Comparison of ENCODE assay signal across 18 cellular contexts in genomic region chr9:93200989-93201339, GRCh38. TPM values are rescaled to one million over a fixed set of nuclear protein-coding genes. Genes with fewer than 3 reads are reported as not detected.
A peak's percentile ranks its signal among the peaks of the same experiment; 100 is the strongest.
DNase-seq lines count a peak whose midpoint lies in the region; ATAC-seq, FAIRE-seq and TF ChIP-seq lines count a peak whose summit lies in the region.
"Had no signal": no experiment of that assay in that cellular context is flagged by ENCODE, and none has a peak within 500 bp of the region (broad histone marks: within the 10 kb centered on the region; RNA-seq: fewer than 3 reads in every experiment).

No MANE protein-coding gene starts in this region.

- TF ChIP-seq CTCF in K562 (IDR thresholded peaks at IDR 0.05 in 2 of 3, conservative IDR thresholded peaks at IDR 0.05 in 1 of 3; ENCODE audit: insufficient read depth in 2 of 3, low read depth in 1 of 3, low read length in 3 of 3) = no peak
- no peak for TF ChIP-seq CTCF in sigmoid colon (IDR thresholded peaks at IDR 0.05)
- no peak for TF ChIP-seq CTCF in GM10266 (IDR thresholded peaks at IDR 0.05; ENCODE audit: control insufficient read depth, insufficient read depth, low read depth, missing control alignments)

- peak; percentile 50 for ATAC-seq in K562
- no peak for ATAC-seq in GM21786 (IDR thresholded peaks at IDR 0.05; ENCODE audit: unreplicated experiment)
- ATAC-seq: activated CD8-positive, alpha-beta T cell treated with anti-CD3 and anti-CD28 coated beads, Interleukin-2, amount 10 ng/mL, durations not matched to agents 7 days and 5 days had no signal

- H3K9me3 ChIP-seq in K562 (replicated peaks; ENCODE audit: control insufficient read depth, insufficient read depth, low read depth, low read length) (no peaks in the 10 kb centered on the region), sigmoid colon (no peaks in the 10 kb centered on the region)
- H3K9me3 ChIP-seq: MG63, tibial artery had no signal

- H3K27me3 ChIP-seq in K562 (ENCODE audit: control insufficient read depth in 2 of 2, insufficient read depth in 2 of 2, low read length in 2 of 2) (peaks cover 0 to 34% of the 10 kb centered on the region in 2 experiments; a peak in 2 of 5 replicates), layer of hippocampus (ENCODE audit: control insufficient read depth, insufficient read depth, low read length) (no peaks in the 10 kb centered on the region), sigmoid colon (no peaks in the 10 kb centered on the region)
- H3K27me3 ChIP-seq: MG63, tibial artery had no signal

- H3K27ac ChIP-seq in K562 (ENCODE audit: extremely low read depth, low read depth, low read length) (no peak overlapping the region), layer of hippocampus (ENCODE audit: low read depth, low read length) (peak overlapping the region; percentile 74), sigmoid colon (peak overlapping the region; percentile 77 to 86 (median 84))
- H3K27ac ChIP-seq: tibial artery had no signal

- FAIRE-seq in K562 (lab: Jason Lieb, UNC) = no peak
- FAIRE-seq: astrocyte, TTC549 had no signal

- POLR2A ChIA-PET in K562 (lab: Yijun Ruan, JAX) = no interaction called here

- WGBS in K562 (ENCODE audit: insufficient coverage, low coverage, missing lambda C conversion rate) = 4% methylated on average over 3 of the region's 5 CpGs
- 32 to 75% methylated on average over 5 of the region's 5 CpGs for WGBS in sigmoid colon, 2 donors

- no peak overlapping the region for H2AFZ ChIP-seq in K562 (ENCODE audit: low read depth, low read length)

- H3K79me2 ChIP-seq in K562 (ENCODE audit: control insufficient read depth, insufficient read depth, low read length) = no peaks in the 10 kb centered on the region

- H4K20me1 ChIP-seq in K562 (replicated peaks; ENCODE audit: control insufficient read depth, insufficient read depth, low read length) = peaks cover 15% of the 10 kb centered on the region; the same call in 1 of the 2 replicates

- BruUV-seq in K562 (replicated peaks; lab: Mats Ljungman, UMichigan) = no TSS peak

- H3K9me1 ChIP-seq in K562 (ENCODE audit: control insufficient read depth, insufficient read depth, low read length) = peaks cover 4% of the 10 kb centered on the region

- TF ChIP-seq EP300 in K562 (IDR thresholded peaks at IDR 0.05; ENCODE audit: low read length) (no peak), sigmoid colon (IDR thresholded peaks at IDR 0.05) (no peak)

- intact Hi-C loops in K562 (cut with micrococcal nuclease) (no loop called here), sigmoid colon (cut with DNase I) (no loop called here)

- no peak overlapping the region for H3K4me3 ChIP-seq in K562
- H3K4me3 ChIP-seq in sigmoid colon = no peak overlapping the region
- H3K4me3 ChIP-seq: MG63, tibial artery had no signal

- no peaks in the 10 kb centered on the region for H3K36me3 ChIP-seq in K562 (ENCODE audit: control insufficient read depth, insufficient read depth, low read length)
- no peaks in the 10 kb centered on the region for H3K36me3 ChIP-seq in sigmoid colon
- H3K36me3 ChIP-seq: MG63, tibial artery had no signal

- DNase-seq in NCI-H69 (lab: John Stamatoyannopoulos, UW) = peak; percentile 40
- no peak for DNase-seq in K562 (ENCODE audit: extremely low read depth in 1 of 4, low spot score in 3 of 4)
- DNase-seq in sigmoid colon = no peak
- DNase-seq in NCI-H226 = no peak
- no peak for DNase-seq in GM10266 (ENCODE audit: extremely low spot score)
- DNase-seq: activated CD8-positive, alpha-beta T cell treated with anti-CD3 and anti-CD28 coated beads, Interleukin-2, amount 10 ng/mL, durations not matched to agents 7 days and 5 days; activated gamma-delta T cell treated with Interleukin-2 at 50 U/mL for 16 hours; effector CD8-positive, alpha-beta T cell; foreskin fibroblast; MG63; SIG-M5; stimulated activated CD4-positive, alpha-beta T cell treated with anti-CD3 and anti-CD28 coated beads, Interleukin-1b, Interleukin-23, amount 100 ng/mL, for 48 hours; tibial artery had no signal

- in situ Hi-C loops in K562 (cut with MboI) = no loop called here

- H3K4me2 ChIP-seq in K562 (ENCODE audit: insufficient read depth, low read length) = no peak overlapping the region

- peak overlapping the region in 1 of 2 experiments; percentile 23; a peak in 1 of 4 replicates for H3K9ac ChIP-seq in K562 (ENCODE audit: insufficient read depth in 1 of 2, low read depth in 2 of 2, low read length in 2 of 2)

- CTCF ChIA-PET in K562 (lab: Yijun Ruan, JAX; ENCODE audit: low intra/inter-chr PET ratio) = no interaction called here

- TF ChIP-seq RAD21 in K562 (CRISPR knock-in tag; conservative IDR thresholded peaks at IDR 0.05 in 1 of 2, IDR thresholded peaks at IDR 0.05 in 1 of 2) = no peak

- H3K4me1 ChIP-seq in K562 (replicated peaks in 1 of 2; ENCODE audit: control insufficient read depth in 2 of 2, insufficient read depth in 2 of 2, low read length in 2 of 2) (peaks cover 0 to 29% of the 10 kb centered on the region in 2 experiments; a peak in 4 of 5 replicates), sigmoid colon (peaks cover 0 to 88% (median 79%) of the 10 kb centered on the region in 4 donors)

- no peak for TF ChIP-seq POLR2A in K562 (conservative IDR thresholded peaks at IDR 0.05)
- TF ChIP-seq POLR2A in sigmoid colon (IDR thresholded peaks at IDR 0.05) = no peak

TF ChIP-seq in K562, 482 proteins besides CTCF, POLR2A, EP300 and RAD21:
- no peak for TF ChIP-seq ZNF512 (tag; IDR thresholded peaks at IDR 0.05)
- TF ChIP-seq NR2C2 (CRISPR knock-in tag; IDR thresholded peaks at IDR 0.05) = no peak
- no peak for TF ChIP-seq NR2C2 (tag; IDR thresholded peaks at IDR 0.05)
- TF ChIP-seq ZNF584 (CRISPR knock-in tag; IDR thresholded peaks at IDR 0.05; ENCODE audit: low read depth) = no peak
- no peak for TF ChIP-seq SIN3B (IDR thresholded peaks at IDR 0.05; ENCODE audit: low read depth)
- TF ChIP-seq ZC3H11A (IDR thresholded peaks at IDR 0.05; ENCODE audit: low read depth, low read length) = no peak
- no peak for TF ChIP-seq COPS2 (conservative IDR thresholded peaks at IDR 0.05)
- no peak for TF ChIP-seq DMBX1 (CRISPR knock-in tag; IDR thresholded peaks at IDR 0.05; ENCODE audit: borderline replicate concordance)
- no peak for TF ChIP-seq ZKSCAN8 (CRISPR knock-in tag; IDR thresholded peaks at IDR 0.05)
- TF ChIP-seq POLR3G (IDR thresholded peaks at IDR 0.05; ENCODE audit: extremely low read depth, insufficient read length, insufficient replicate concordance) = no peak
- TF ChIP-seq ZNF436 (CRISPR knock-in tag; IDR thresholded peaks at IDR 0.05) = no peak
- TF ChIP-seq CCNT2 (IDR thresholded peaks at IDR 0.05; ENCODE audit: borderline replicate concordance, extremely low read depth, insufficient read length, low read depth, low read length) = no peak
- TF ChIP-seq TAF1 (IDR thresholded peaks at IDR 0.05; ENCODE audit: control insufficient read depth, extremely low read depth, insufficient read depth, low read length, severe bottlenecking) = no peak
- no peak for TF ChIP-seq USF1 (CRISPR knock-in tag; IDR thresholded peaks at IDR 0.05)

RNA-seq across cellular contexts. Expression of gene WNK2, which starts 17.0 kb away (rescaled TPM):
- 5.1 and 9.4 TPM in 2 replicates for total RNA-seq in K562 (2011; cell fraction: chromatin; rRNA removed; ENCODE audit: low replicate concordance)
- total RNA-seq in K562 (2011; cell fraction: nucleolus; rRNA removed) = 1.5 and 1.6 TPM in 2 replicates
- total RNA-seq in K562 (2011; cell fraction: nucleoplasm; rRNA removed) = 4.0 and 4.5 TPM in 2 replicates
- total RNA-seq in K562 (2014; rRNA removed) (0.64 and 1.9 TPM in 2 replicates), K562 (2014; rRNA removed; fragmentation: Illumina TruSeq; extraction: Trizol) (0.36 and 0.41 TPM in 2 replicates), K562 (2015; rRNA removed; fragmentation: Illumina TruSeq; extraction: Trizol) (0.40 and 0.60 TPM in 2 replicates), K562 (2021) (3.3 TPM in 2 replicates), sigmoid colon (10 to 100 TPM; 16.0 to 95.8 (median 29.0) TPM)
- polyA plus RNA-seq in K562 (2011; rRNA removed) (0.28 and 0.45 TPM in 2 replicates), K562 (2014; fragmentation: Illumina TruSeq; extraction: Trizol) (0.73 and 1.7 TPM in 2 replicates), K562 (2014; fragmentation: Nextera tagmentation; extraction: Ambion mirVana) (not detected), K562 (2014; rRNA removed) (1.4 and 1.8 TPM in 2 replicates), sigmoid colon (10 to 100 TPM; 12.6 to 80.1 (median 19.0) TPM)
- 0.15 and 0.75 TPM in 2 replicates for polyA plus RNA-seq in K562 (2011; cell fraction: cytosol; rRNA removed)
- 0.73 and 2.4 TPM in 2 replicates for polyA plus RNA-seq in K562 (2011; cell fraction: nucleus; rRNA removed)
- 1.9 and 2.2 TPM in 2 replicates for polyA plus RNA-seq in K562 (2012)
- polyA minus RNA-seq in K562 (2011; rRNA and poly(A)+ RNA removed) = 0.27 and 0.77 TPM in 2 replicates
- 0.67 TPM in 1 of 2 replicates, not detected in the other for polyA minus RNA-seq in K562 (2011; cell fraction: cytosol; rRNA and poly(A)+ RNA removed)
- 0.89 and 1.2 TPM in 2 replicates for polyA minus RNA-seq in K562 (2011; cell fraction: nucleus; rRNA and poly(A)+ RNA removed)
- total RNA-seq: activated CD8-positive, alpha-beta T cell treated with anti-CD3 and anti-CD28 coated beads, Interleukin-2, amount 10 ng/mL, durations not matched to agents 7 days and 5 days had no signal
- polyA plus RNA-seq: CD14-positive monocyte had no signal
